ENCODE assay signal across 9 cellular contexts in genomic region chr11:35274909-35275807, GRCh38.
DNase-seq lines count a peak whose midpoint lies in the region; ATAC-seq, FAIRE-seq and TF ChIP-seq lines count a peak whose summit lies in the region.
"Had no signal": no experiment of that assay in that cellular context is flagged by ENCODE, and none has a peak within 500 bp of the region (broad histone marks: within the 10 kb centered on the region; RNA-seq: fewer than 3 reads in every experiment).

No MANE protein-coding gene starts in this region.

- no peak for FAIRE-seq in GM19239 (lab: Jason Lieb, UNC)

- H3K27ac ChIP-seq in VCaP, result peak overlapping the region; percentile 77
- H3K27ac ChIP-seq in left ventricle myocardium inferior (replicated peaks), result no peak overlapping the region

- intact Hi-C loops in left ventricle myocardium inferior (cut with micrococcal nuclease), result no loop called here

- no peaks in the 10 kb centered on the region for H3K27me3 ChIP-seq in left ventricle myocardium inferior (ENCODE audit: low read depth)

- peaks cover 10% of the 10 kb centered on the region for H3K4me1 ChIP-seq in left ventricle myocardium inferior

- peak; percentile 48 for DNase-seq in LHCN-M2 (ENCODE audit: low read depth)
- DNase-seq in left ventricle myocardium inferior, result peak; percentile 38
- peak; percentile 70 for DNase-seq in superior temporal gyrus (ENCODE audit: extremely low spot score)
- DNase-seq in GM19239 (ENCODE audit: insufficient read length, low spot score), result no peak
- DNase-seq in AML-193 (lab: John Stamatoyannopoulos, UW), result no peak
- no peak for DNase-seq in omental fat pad (ENCODE audit: low spot score)
- DNase-seq: NCI-H1048 had no signal

- no peaks in the 10 kb centered on the region for H3K9me3 ChIP-seq in left ventricle myocardium inferior (replicated peaks)

- TF ChIP-seq CTCF in VCaP (conservative IDR thresholded peaks at IDR 0.05) (peak; percentile 34), left ventricle myocardium inferior (IDR thresholded peaks at IDR 0.05; ENCODE audit: borderline replicate concordance) (no peak), omental fat pad (IDR thresholded peaks at IDR 0.05) (no peak)

- no peak overlapping the region for H3K4me3 ChIP-seq in left ventricle myocardium inferior

- ATAC-seq in HG03469 (IDR thresholded peaks at IDR 0.05; ENCODE audit: unreplicated experiment), result no peak
- no peak for ATAC-seq in omental fat pad (ENCODE audit: low FRiP score)

- no peaks in the 10 kb centered on the region for H3K36me3 ChIP-seq in left ventricle myocardium inferior

Comparison
In these comparisons a context has a peak if more than half of its experiments do, and no peak if none do; other contexts are left out.
1. DNase-seq: peak in LHCN-M2 (single experiment), left ventricle myocardium inferior (single experiment) and superior temporal gyrus (single experiment); none in GM19239 (single experiment), AML-193 (0 of 2) and omental fat pad (single experiment).